Comparison of ENCODE assay signal across 8 cellular contexts in the genomic region with DNA sequence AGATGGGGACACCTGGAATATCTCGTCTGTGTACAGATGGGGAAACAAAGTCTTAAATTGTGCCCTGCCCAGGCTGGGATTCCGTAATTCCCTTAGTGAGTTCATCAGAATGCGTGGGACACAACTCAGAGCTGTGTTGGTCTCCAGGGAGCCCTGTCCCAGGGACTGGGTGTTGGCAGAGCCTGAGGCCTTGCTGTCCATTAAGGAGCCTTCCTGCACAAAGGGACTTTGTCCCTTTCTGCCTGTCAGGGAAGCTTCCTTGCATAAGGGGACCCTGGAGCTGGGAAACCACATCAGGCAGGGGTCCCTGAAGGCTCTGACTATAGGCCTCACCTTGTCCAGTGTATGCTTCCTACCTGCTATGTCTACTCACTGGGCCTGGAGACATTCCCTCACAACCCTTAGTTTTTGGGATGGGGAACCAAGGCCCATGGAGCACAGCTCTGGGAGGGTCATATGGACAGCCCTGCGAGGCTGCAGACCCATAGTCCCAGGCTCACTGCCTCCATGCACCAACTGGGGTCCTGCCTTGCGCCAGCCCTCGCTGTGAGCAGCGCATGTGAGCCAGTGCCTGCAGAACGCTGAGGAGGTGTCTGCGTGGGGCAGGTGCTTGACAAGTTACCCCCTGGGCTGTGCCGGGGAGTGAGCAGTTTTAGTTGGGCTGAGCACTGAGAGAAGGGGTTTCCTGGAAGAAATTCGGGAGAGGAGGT. TPM values are rescaled to one million over a fixed set of nuclear protein-coding genes. Genes with fewer than 3 reads are reported as not detected.
DNase-seq lines count a peak whose midpoint lies in the region; ATAC-seq, FAIRE-seq and TF ChIP-seq lines count a peak whose summit lies in the region.

No MANE protein-coding gene starts in this region.

- ATAC-seq in stimulated activated effector memory CD8-positive, alpha-beta T cell treated with anti-CD3 and anti-CD28 coated beads, Interleukin-12 subunit alpha, Interleukin-12 subunit beta, amount 100 ng/mL, for 72 hours: no peak
- no peak for ATAC-seq in GM21515 (IDR thresholded peaks at IDR 0.05; ENCODE audit: unreplicated experiment)

- peak overlapping the region; percentile 92 for H3K4me3 ChIP-seq in adipocyte (ENCODE audit: low read length)
- H3K4me3 ChIP-seq in kidney (ENCODE audit: low read length in 2 of 2): peak overlapping the region; percentile 86 to 89

- no peaks in the 10 kb centered on the region for H3K27me3 ChIP-seq in adipocyte (replicated peaks; ENCODE audit: control insufficient read depth, insufficient read depth, low read length)

- TF ChIP-seq CTCF in kidney (IDR thresholded peaks at IDR 0.05; ENCODE audit: borderline replicate concordance, extremely low read depth, insufficient read depth): no peak

- H3K9ac ChIP-seq in adipocyte (ENCODE audit: low read length) (peak overlapping the region; percentile 77), kidney (ENCODE audit: low read length in 2 of 2) (peak overlapping the region in 1 of 2 donors; percentile 67)

- no peak for FAIRE-seq in kidney (lab: Jason Lieb, UNC)

- peak overlapping the region; percentile 93 for H3K4me3 Mint-ChIP-seq in stimulated activated effector memory CD8-positive, alpha-beta T cell treated with anti-CD3 and anti-CD28 coated beads, Interleukin-12 subunit alpha, Interleukin-12 subunit beta, amount 100 ng/mL, for 72 hours

- H3K9me3 Mint-ChIP-seq in stimulated activated effector memory CD8-positive, alpha-beta T cell treated with anti-CD3 and anti-CD28 coated beads, Interleukin-12 subunit alpha, Interleukin-12 subunit beta, amount 100 ng/mL, for 72 hours: no peaks in the 10 kb centered on the region

- H3K36me3 ChIP-seq in adipocyte (ENCODE audit: control insufficient read depth, insufficient read depth, low read length, severe bottlenecking) (no peaks in the 10 kb centered on the region), kidney (ENCODE audit: control insufficient read depth in 1 of 2, insufficient read depth in 2 of 2, low read length in 2 of 2) (no peaks in the 10 kb centered on the region)

- H3K27ac Mint-ChIP-seq in stimulated activated effector memory CD8-positive, alpha-beta T cell treated with anti-CD3 and anti-CD28 coated beads, Interleukin-12 subunit alpha, Interleukin-12 subunit beta, amount 100 ng/mL, for 72 hours: peak overlapping the region; percentile 93

- peaks cover 21% of the 10 kb centered on the region for H3K36me3 Mint-ChIP-seq in stimulated activated effector memory CD8-positive, alpha-beta T cell treated with anti-CD3 and anti-CD28 coated beads, Interleukin-12 subunit alpha, Interleukin-12 subunit beta, amount 100 ng/mL, for 72 hours

- H3K4me1 Mint-ChIP-seq in stimulated activated effector memory CD8-positive, alpha-beta T cell treated with anti-CD3 and anti-CD28 coated beads, Interleukin-12 subunit alpha, Interleukin-12 subunit beta, amount 100 ng/mL, for 72 hours: peaks cover 62% of the 10 kb centered on the region

- DNase-seq in HT-29 (ENCODE audit: low spot score) (peak; percentile 17), adipocyte (ENCODE audit: low read depth) (peak; percentile 28), kidney (peak; percentile 76), Kasumi-1 (lab: John Stamatoyannopoulos, UW) (no peak)
- no peak for DNase-seq in stimulated activated effector memory CD8-positive, alpha-beta T cell treated with anti-CD3 and anti-CD28 coated beads, Interleukin-12 subunit alpha, Interleukin-12 subunit beta, amount 100 ng/mL, for 72 hours (ENCODE audit: low spot score in 2 of 2)
- no peak for DNase-seq in effector CD4-positive, alpha-beta T cell
- no peak for DNase-seq in activated CD4-positive, alpha-beta T cell treated with anti-CD3 and anti-CD28 coated beads for 48 hours

- intact Hi-C loops in kidney (cut with DNase I): no loop called here

- H3K4me1 ChIP-seq in adipocyte (ENCODE audit: control insufficient read depth, insufficient read depth, low read length) (peaks cover 29% of the 10 kb centered on the region), kidney (ENCODE audit: control insufficient read depth in 1 of 2, insufficient read depth in 1 of 2, low read depth in 1 of 2, low read length in 2 of 2) (peaks cover 30 to 42% of the 10 kb centered on the region in 2 donors)

- H3K9me3 ChIP-seq in adipocyte (ENCODE audit: control insufficient read depth, low read length) (no peaks in the 10 kb centered on the region), kidney (ENCODE audit: control insufficient read depth in 1 of 2, low read length in 2 of 2) (no peaks in the 10 kb centered on the region)

- H3K27ac ChIP-seq in kidney (ENCODE audit: low read depth in 2 of 2, low read length in 2 of 2): peak overlapping the region; percentile 78 to 88

RNA-seq across cellular contexts. Expression of gene CARD19, which starts 1.6 kb away (rescaled TPM):
- total RNA-seq in HT-29 (2014; rRNA removed; shearing (Covaris generic)): 142 and 170 TPM in 2 replicates
- 44.5 TPM for total RNA-seq in kidney
- polyA plus RNA-seq in kidney (ENCODE audit: insufficient read depth, low read depth, low replicate concordance): 49.3 TPM

RNA-seq across cellular contexts. Expression of gene NINJ1, which starts 36.4 kb away (rescaled TPM):
- total RNA-seq in HT-29 (2014; rRNA removed; shearing (Covaris generic)): 45.0 and 49.7 TPM in 2 replicates
- total RNA-seq in kidney: 56.3 TPM
- 149 TPM for polyA plus RNA-seq in kidney (ENCODE audit: insufficient read depth, low read depth, low replicate concordance)

RNA-seq across cellular contexts. Expression of gene SUSD3, which starts 39.1 kb away (rescaled TPM):
- 1.6 and 4.5 TPM in 2 replicates for total RNA-seq in HT-29 (2014; rRNA removed; shearing (Covaris generic))
- total RNA-seq in kidney: 12.2 TPM
- 34.6 TPM for polyA plus RNA-seq in kidney (ENCODE audit: insufficient read depth, low read depth, low replicate concordance)

Comparison
In these comparisons a context has a peak if more than half of its experiments do, and no peak if none do; other contexts are left out.
1. DNase-seq: peak in HT-29 (single experiment), adipocyte (single experiment) and kidney (single experiment); none in stimulated activated effector memory CD8-positive, alpha-beta T cell treated with anti-CD3 and anti-CD28 coated beads, Interleukin-12 subunit alpha, Interleukin-12 subunit beta, amount 100 ng/mL, for 72 hours (0 of 2), effector CD4-positive, alpha-beta T cell (single experiment), Kasumi-1 (0 of 2) and activated CD4-positive, alpha-beta T cell treated with anti-CD3 and anti-CD28 coated beads for 48 hours (single experiment).